Comparison of ENCODE assay signal across 22 cellular contexts in genomic region chr7:142349670-142350405, GRCh38.
A peak's percentile ranks its signal among the peaks of the same experiment; 100 is the strongest.
DNase-seq lines count a peak whose midpoint lies in the region; ATAC-seq and TF ChIP-seq lines count a peak whose summit lies in the region.
"Had no signal": no experiment of that assay in that cellular context is flagged by ENCODE, and none has a peak within 500 bp of the region (broad histone marks: within the 10 kb centered on the region; RNA-seq: fewer than 3 reads in every experiment).

No MANE protein-coding gene starts in this region.

- no peak for ATAC-seq in DND-41 (ENCODE audit: insufficient read depth, low read depth)
- ATAC-seq in stimulated activated naive CD8-positive, alpha-beta T cell treated with anti-CD3 and anti-CD28 coated beads, Interleukin-15, amount 100 ng/mL, for 72 hours, result no peak

- peaks cover 38% of the 10 kb centered on the region for H3K4me1 Mint-ChIP-seq in stimulated activated naive CD8-positive, alpha-beta T cell treated with anti-CD3 and anti-CD28 coated beads, Interleukin-15, amount 100 ng/mL, for 72 hours

- H3K9me3 Mint-ChIP-seq in stimulated activated naive CD8-positive, alpha-beta T cell treated with anti-CD3 and anti-CD28 coated beads, Interleukin-15, amount 100 ng/mL, for 72 hours, result no peaks in the 10 kb centered on the region
- H3K9me3 Mint-ChIP-seq: activated CD4-positive, alpha-beta T cell treated with anti-CD3 and anti-CD28 coated beads, Interleukin-2, amount 10 ng/mL, durations not matched to agents 24 days and 14 days; CD4-positive, alpha-beta T cell had no signal

- H3K4me1 ChIP-seq in DND-41 (ENCODE audit: insufficient read depth, low read length) (peaks cover 73% of the 10 kb centered on the region), MM.1S (ENCODE audit: low read length) (peaks cover 3% of the 10 kb centered on the region), right atrium auricular region (no peaks in the 10 kb centered on the region)
- H3K4me1 ChIP-seq in effector memory CD4-positive, alpha-beta T cell (ENCODE audit: control insufficient read depth, insufficient read depth, low read length, poor library complexity, severe bottlenecking), result peaks cover 17% of the 10 kb centered on the region
- H3K4me1 ChIP-seq: right lobe of liver, SJSA1 had no signal

- no peaks in the 10 kb centered on the region for H3K9me2 ChIP-seq in MM.1S (replicated peaks; ENCODE audit: insufficient read depth, low read length)

- TF ChIP-seq CTCF in DND-41 (IDR thresholded peaks at IDR 0.05; ENCODE audit: borderline replicate concordance, extremely low read depth, low read length, poor library complexity, severe bottlenecking) (no peak), MM.1S (IDR thresholded peaks at IDR 0.05; ENCODE audit: low read length) (no peak), right atrium auricular region (IDR thresholded peaks at IDR 0.05) (no peak)

- no peaks in the 10 kb centered on the region for H4K20me1 ChIP-seq in DND-41 (ENCODE audit: insufficient read depth, low read length)
- no peaks in the 10 kb centered on the region for H4K20me1 ChIP-seq in MM.1S (ENCODE audit: insufficient read depth, low read length)

- H3F3A ChIP-seq in MM.1S (ENCODE audit: insufficient read depth, low read length), result no peaks in the 10 kb centered on the region

- DNase-seq in DND-41 (no peak), MM.1S (no peak), mucosa of gallbladder (ENCODE audit: low spot score) (peak; percentile 82), iPS-NIHi7 (ENCODE audit: extremely low spot score) (no peak), right atrium auricular region (ENCODE audit: low spot score) (no peak)
- DNase-seq in effector memory CD4-positive, alpha-beta T cell, result no peak
- DNase-seq in stimulated activated naive CD8-positive, alpha-beta T cell treated with anti-CD3 and anti-CD28 coated beads, Interleukin-15, amount 100 ng/mL, for 72 hours, result no peak
- DNase-seq: activated CD4-positive, alpha-beta T cell treated with anti-CD3 and anti-CD28 coated beads, Interleukin-2, amount 10 ng/mL, durations not matched to agents 24 days and 14 days; brain microvascular endothelial cell; CD4-positive, alpha-beta T cell; DMS 273 treated with DMSO at 0.1 percent for 48 hours; H7; hippocampal formation; KG1; NCI-H1436 treated with DMSO at 0.1 percent for 48 hours; NCI-H2107; NCI-H510A; right lobe of liver; stimulated activated CD4-positive, alpha-beta T cell treated with anti-CD3 and anti-CD28 coated beads, Interleukin-4, amount 100 ng/mL, for 4 hours; stimulated activated naive CD4-positive, alpha-beta T cell had no signal

- no peaks in the 10 kb centered on the region for H3K27me3 ChIP-seq in DND-41 (ENCODE audit: insufficient read depth, low read length, poor library complexity)
- no peaks in the 10 kb centered on the region for H3K27me3 ChIP-seq in MM.1S (replicated peaks; ENCODE audit: insufficient read depth, low read length)
- no peaks in the 10 kb centered on the region for H3K27me3 ChIP-seq in effector memory CD4-positive, alpha-beta T cell (replicated peaks; ENCODE audit: control insufficient read depth, insufficient read depth, low read length, poor library complexity, severe bottlenecking)
- H3K27me3 ChIP-seq in right atrium auricular region, result no peaks in the 10 kb centered on the region
- H3K27me3 ChIP-seq: brain microvascular endothelial cell, right lobe of liver had no signal

- H3K27ac Mint-ChIP-seq in stimulated activated naive CD8-positive, alpha-beta T cell treated with anti-CD3 and anti-CD28 coated beads, Interleukin-15, amount 100 ng/mL, for 72 hours, result no peak overlapping the region
- H3K27ac Mint-ChIP-seq: activated CD4-positive, alpha-beta T cell treated with anti-CD3 and anti-CD28 coated beads, Interleukin-2, amount 10 ng/mL, durations not matched to agents 24 days and 14 days; CD4-positive, alpha-beta T cell had no signal

- H3K27ac ChIP-seq in DND-41 (ENCODE audit: low read length), result peak overlapping the region; percentile 93
- no peak overlapping the region for H3K27ac ChIP-seq in MM.1S (ENCODE audit: low read length)
- H3K27ac ChIP-seq in effector memory CD4-positive, alpha-beta T cell (ENCODE audit: insufficient read depth, low read length, poor library complexity, severe bottlenecking), result peak overlapping the region; percentile 40
- H3K27ac ChIP-seq in right atrium auricular region, result no peak overlapping the region
- H3K27ac ChIP-seq: brain microvascular endothelial cell, right lobe of liver, SJSA1, thoracic aorta had no signal

- no peaks in the 10 kb centered on the region for H3K9me3 ChIP-seq in DND-41 (ENCODE audit: insufficient read depth, low read length, severe bottlenecking)
- no peaks in the 10 kb centered on the region for H3K9me3 ChIP-seq in MM.1S (replicated peaks; ENCODE audit: insufficient read depth, low read length)
- H3K9me3 ChIP-seq in effector memory CD4-positive, alpha-beta T cell (ENCODE audit: control insufficient read depth, low read length), result no peaks in the 10 kb centered on the region
- H3K9me3 ChIP-seq in right atrium auricular region, result no peaks in the 10 kb centered on the region
- H3K9me3 ChIP-seq: right lobe of liver, SJSA1, thoracic aorta had no signal

- H3K9ac ChIP-seq in DND-41 (ENCODE audit: low read depth, low read length), result peak overlapping the region; percentile 74
- no peak overlapping the region for H3K9ac ChIP-seq in MM.1S (ENCODE audit: low read length)

- H3K79me2 ChIP-seq in DND-41 (ENCODE audit: insufficient read depth, low read length) (peaks cover 64% of the 10 kb centered on the region), MM.1S (ENCODE audit: low read length) (no peaks in the 10 kb centered on the region)

- H3K4me3 Mint-ChIP-seq in stimulated activated naive CD8-positive, alpha-beta T cell treated with anti-CD3 and anti-CD28 coated beads, Interleukin-15, amount 100 ng/mL, for 72 hours, result no peak overlapping the region
- H3K4me3 Mint-ChIP-seq: activated CD4-positive, alpha-beta T cell treated with anti-CD3 and anti-CD28 coated beads, Interleukin-2, amount 10 ng/mL, durations not matched to agents 24 days and 14 days; CD4-positive, alpha-beta T cell had no signal

- peaks cover 23% of the 10 kb centered on the region; the same call in 1 of the 2 replicates for H3K36me3 ChIP-seq in DND-41 (ENCODE audit: insufficient read depth, low read length)
- H3K36me3 ChIP-seq in MM.1S (replicated peaks; ENCODE audit: insufficient read depth, low read length), result no peaks in the 10 kb centered on the region
- H3K36me3 ChIP-seq in effector memory CD4-positive, alpha-beta T cell (ENCODE audit: control insufficient read depth, insufficient read depth, low read length), result no peaks in the 10 kb centered on the region
- H3K36me3 ChIP-seq in right atrium auricular region, result no peaks in the 10 kb centered on the region
- H3K36me3 ChIP-seq: brain microvascular endothelial cell, right lobe of liver, SJSA1, thoracic aorta had no signal

- H3K4me2 ChIP-seq in DND-41 (ENCODE audit: insufficient read depth, low read length) (no peak overlapping the region), MM.1S (ENCODE audit: low read depth, low read length) (no peak overlapping the region)

- H2AFZ ChIP-seq in DND-41 (ENCODE audit: low read depth, low read length) (no peak overlapping the region), MM.1S (ENCODE audit: low read length) (peak overlapping the region; percentile 1; the same call in 1 of the 2 replicates)

- H3K4me3 ChIP-seq in DND-41 (ENCODE audit: low read depth in 1 of 2, low read length in 2 of 2), result peak overlapping the region; percentile 21 to 57; a peak in 3 of 4 replicates
- H3K4me3 ChIP-seq in MM.1S (ENCODE audit: low read length), result no peak overlapping the region
- H3K4me3 ChIP-seq in effector memory CD4-positive, alpha-beta T cell (ENCODE audit: insufficient read depth, low read depth, low read length, poor library complexity, severe bottlenecking), result no peak overlapping the region
- no peak overlapping the region for H3K4me3 ChIP-seq in right atrium auricular region
- H3K4me3 ChIP-seq: right lobe of liver, SJSA1, thoracic aorta had no signal

- peaks cover 25% of the 10 kb centered on the region for H3K27me3 Mint-ChIP-seq in stimulated activated naive CD8-positive, alpha-beta T cell treated with anti-CD3 and anti-CD28 coated beads, Interleukin-15, amount 100 ng/mL, for 72 hours

Comparison
In these comparisons a context has a peak if more than half of its experiments do, and no peak if none do; other contexts are left out.
1. H3K27ac ChIP-seq: peak in DND-41 (single experiment) and effector memory CD4-positive, alpha-beta T cell (single experiment); none in MM.1S (single experiment) and right atrium auricular region (0 of 2).
2. H3K4me3 ChIP-seq: peak in DND-41 (2 of 2); none in MM.1S (single experiment), effector memory CD4-positive, alpha-beta T cell (single experiment) and right atrium auricular region (0 of 2).